In the genomic region with DNA sequence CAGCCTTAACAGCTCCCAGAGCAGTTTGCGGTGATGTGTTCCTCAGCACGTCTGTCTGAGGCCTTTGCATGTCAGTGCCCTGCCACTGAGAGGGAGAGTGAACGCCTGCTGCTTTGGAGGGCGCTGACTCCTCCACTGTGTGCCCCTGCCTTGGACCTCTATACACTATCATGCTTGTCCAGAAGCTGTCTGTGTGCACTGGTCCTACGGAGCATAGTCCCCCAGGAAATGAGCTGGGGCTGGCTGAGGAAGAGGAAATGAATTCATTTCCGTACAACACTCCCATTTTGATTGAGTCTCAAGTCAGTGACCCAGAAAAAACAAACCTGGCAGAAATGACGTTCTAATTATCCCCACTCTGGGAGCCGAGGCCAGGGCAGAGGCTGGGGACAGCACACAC, we compare ENCODE assay signal across 15 cellular contexts.
"Had no signal": no experiment of that assay in that cellular context is flagged by ENCODE, and none has a peak within 500 bp of the region (broad histone marks: within the 10 kb centered on the region; RNA-seq: fewer than 3 reads in every experiment).

No MANE protein-coding gene starts in this region.

- H3K4me3 Mint-ChIP-seq: activated CD4-positive, alpha-beta T cell treated with anti-CD3 and anti-CD28 coated beads, Interleukin-2, amount 10 ng/mL, durations not matched to agents 24 days and 14 days; activated T-helper 1 cell treated with anti-CD3 and anti-CD28 coated beads, Interleukin-12 subunit alpha, Interleukin-12 subunit beta, Interleukin-2, Interleukin-4 antibody, amounts not matched to agents 30 ng/mL and 10 ng/mL and 1 ng/mL, durations not matched to agents 14 hours and 24 hours and 36 hours; naive B cell; WTC11 had no signal

- H3K36me3 ChIP-seq: brain microvascular endothelial cell, pancreas, tibial artery had no signal

- H3K27me3 ChIP-seq: brain microvascular endothelial cell, tibial artery had no signal

- H3K27ac Mint-ChIP-seq: activated CD4-positive, alpha-beta T cell treated with anti-CD3 and anti-CD28 coated beads, Interleukin-2, amount 10 ng/mL, durations not matched to agents 24 days and 14 days; activated T-helper 1 cell treated with anti-CD3 and anti-CD28 coated beads, Interleukin-12 subunit alpha, Interleukin-12 subunit beta, Interleukin-2, Interleukin-4 antibody, amounts not matched to agents 30 ng/mL and 10 ng/mL and 1 ng/mL, durations not matched to agents 14 hours and 24 hours and 36 hours; naive B cell had no signal

- DNase-seq: activated CD4-positive, alpha-beta T cell treated with anti-CD3 and anti-CD28 coated beads, Interleukin-2, amount 10 ng/mL, durations not matched to agents 24 days and 14 days; activated CD8-positive, alpha-beta memory T cell treated with anti-CD3 and anti-CD28 coated beads, Interleukin-2, amount 50 U/mL, for 48 hours; activated naive CD4-positive, alpha-beta T cell; anterior cingulate cortex; brain microvascular endothelial cell; cortex of kidney; head of caudate nucleus; naive B cell; pancreas; stimulated activated CD4-positive, alpha-beta T cell treated with anti-CD3 and anti-CD28 coated beads, Interleukin-4, amount 100 ng/mL, for 1 hour; stimulated activated naive CD4-positive, alpha-beta T cell; tibial artery had no signal

- H3K36me3 Mint-ChIP-seq: naive B cell had no signal

- ATAC-seq: left lobe of liver, pancreas, WTC11 had no signal

- H3K4me1 ChIP-seq: pancreas, tibial artery had no signal

- H3K4me1 Mint-ChIP-seq: activated CD4-positive, alpha-beta T cell treated with anti-CD3 and anti-CD28 coated beads, Interleukin-2, amount 10 ng/mL, durations not matched to agents 24 days and 14 days; naive B cell had no signal

- H3K9me3 ChIP-seq: pancreas, tibial artery had no signal

- H3K27ac ChIP-seq: brain microvascular endothelial cell, pancreas, tibial artery had no signal

- H3K9me3 Mint-ChIP-seq: activated CD4-positive, alpha-beta T cell treated with anti-CD3 and anti-CD28 coated beads, Interleukin-2, amount 10 ng/mL, durations not matched to agents 24 days and 14 days; activated T-helper 1 cell treated with anti-CD3 and anti-CD28 coated beads, Interleukin-12 subunit alpha, Interleukin-12 subunit beta, Interleukin-2, Interleukin-4 antibody, amounts not matched to agents 30 ng/mL and 10 ng/mL and 1 ng/mL, durations not matched to agents 14 hours and 24 hours and 36 hours had no signal

- H3K27me3 Mint-ChIP-seq: activated CD4-positive, alpha-beta T cell treated with anti-CD3 and anti-CD28 coated beads, Interleukin-2, amount 10 ng/mL, durations not matched to agents 24 days and 14 days; naive B cell had no signal

- H3K4me3 ChIP-seq: pancreas, tibial artery had no signal
